Comparison of ENCODE assay signal across 21 cellular contexts in genomic region chr10:122484276-122485060, GRCh38. TPM values are rescaled to one million over a fixed set of nuclear protein-coding genes. Genes with fewer than 3 reads are reported as not detected.
DNase-seq lines count a peak whose midpoint lies in the region; TF ChIP-seq lines count a peak whose summit lies in the region.
"Had no signal": no experiment of that assay in that cellular context is flagged by ENCODE, and none has a peak within 500 bp of the region (broad histone marks: within the 10 kb centered on the region; RNA-seq: fewer than 3 reads in every experiment).

No MANE protein-coding gene starts in this region.

- no peak for TF ChIP-seq CTCF in MCF 10A (IDR thresholded peaks at IDR 0.05; ENCODE audit: unreplicated experiment)
- no peak for TF ChIP-seq CTCF in mammary epithelial cell (conservative IDR thresholded peaks at IDR 0.05 in 1 of 2, IDR thresholded peaks at IDR 0.05 in 1 of 2; ENCODE audit: extremely low read depth in 1 of 2, insufficient read depth in 1 of 2, low read depth in 1 of 2, low read length in 2 of 2)
- no peak for TF ChIP-seq CTCF in osteoblast (IDR thresholded peaks at IDR 0.05; ENCODE audit: extremely low read depth, low read depth, low read length)

- WGBS in mammary epithelial cell (ENCODE audit: low coverage, missing lambda C conversion rate) = 96% methylated on average over 10 of the region's 11 CpGs

- H3K4me3 ChIP-seq in mammary epithelial cell (replicated peaks in 1 of 3; ENCODE audit: insufficient read depth in 1 of 3, low read depth in 2 of 3, low read length in 3 of 3) = no peak overlapping the region
- H3K4me3 ChIP-seq in osteoblast (ENCODE audit: insufficient read depth, low read length) = no peak overlapping the region

- H3K36me3 Mint-ChIP-seq in MCF 10A (ENCODE audit: insufficient read depth, unreplicated experiment) = peaks cover 25% of the 10 kb centered on the region
- H3K36me3 Mint-ChIP-seq: CD8-positive, alpha-beta T cell had no signal

- in situ Hi-C loops in mammary epithelial cell (cut with MboI; ENCODE audit: low sequenced_read_pairs in 2 of 2) = no loop called here

- H2AFZ ChIP-seq in mammary epithelial cell (ENCODE audit: low read depth, low read length) = no peak overlapping the region
- no peak overlapping the region for H2AFZ ChIP-seq in osteoblast (ENCODE audit: low read length)

- CTCF ChIA-PET in MCF 10A (lab: Yijun Ruan, JAX) = interaction anchor here (1.2 kb wide), 1 partner anchor 14 kb away, joined by 4 read pairs; no protein-coding TSS in a partner anchor
- CTCF ChIA-PET in mammary epithelial cell (lab: Charles Lee; ENCODE audit: low non-redundant PET) = no interaction called here

- POLR2A ChIA-PET in MCF 10A (lab: Yijun Ruan, JAX) = interaction anchor here (1.0 to 15.0 kb wide), 3 partner anchors 11 to 47 kb away, joined by 3 to 291 read pairs (median 9); partner anchors contain the start of gene HTRA1

- intact Hi-C loops in MCF 10A (cut with micrococcal nuclease) (no loop called here), mammary epithelial cell (cut with micrococcal nuclease) (no loop called here)

- H3K79me2 ChIP-seq in mammary epithelial cell (ENCODE audit: insufficient read depth, low read length) (peaks cover 80% of the 10 kb centered on the region), osteoblast (ENCODE audit: insufficient read depth, low read length) (peaks cover 36% of the 10 kb centered on the region)

- peak overlapping the region; percentile 58 for H3K27ac Mint-ChIP-seq in MCF 10A (ENCODE audit: low read depth, unreplicated experiment)
- H3K27ac Mint-ChIP-seq: CD8-positive, alpha-beta T cell had no signal

- H3K36me3 ChIP-seq in mammary epithelial cell (ENCODE audit: insufficient read depth, low read length) (peaks cover 16% of the 10 kb centered on the region), osteoblast (ENCODE audit: insufficient read depth, low read length) (peaks cover 20% of the 10 kb centered on the region)

- BruUV-seq in MCF 10A (replicated peaks; lab: Mats Ljungman, UMichigan) (no TSS peak), mammary epithelial cell (replicated peaks; lab: Mats Ljungman, UMichigan) (no TSS peak)

- H3K27ac ChIP-seq in mammary epithelial cell (ENCODE audit: insufficient read depth, low read depth, low read length) (no peak overlapping the region), caudate nucleus (ENCODE audit: low read depth, low read length) (peak overlapping the region; percentile 86), osteoblast (ENCODE audit: low read depth, low read length) (no peak overlapping the region), temporal lobe (ENCODE audit: low read depth, low read length) (peak overlapping the region; percentile 90)

- DNase-seq in MCF 10A (ENCODE audit: unreplicated experiment) = no peak
- DNase-seq in mammary epithelial cell = no peak
- no peak for DNase-seq in caudate nucleus (lab: John Stamatoyannopoulos, UW)
- peak; percentile 17 for DNase-seq in osteoblast (ENCODE audit: insufficient read length, low spot score, missing footprints)
- DNase-seq in DMS 273 treated with DMSO at 0.1 percent for 48 hours (lab: John Stamatoyannopoulos, UW) = no peak
- DNase-seq in activated CD8-positive, alpha-beta memory T cell treated with anti-CD3 and anti-CD28 coated beads, Interleukin-2, amount 50 U/mL, for 4 hours = no peak
- DNase-seq in AG08396 (ENCODE audit: low spot score) = no peak
- DNase-seq: 8988T; CD8-positive, alpha-beta T cell; DND-41; IMR-90; Karpas-422; NCI-H1105; NCI-H187; NCI-H2171; NCI-H446; NK-92 treated with Interleukin-12 subunit alpha and Interleukin-12 subunit beta, amount 100 ng/mL, for 24 hours had no signal

- peaks cover 8% of the 10 kb centered on the region for H3K9me3 Mint-ChIP-seq in MCF 10A (ENCODE audit: unreplicated experiment)

- no peaks in the 10 kb centered on the region for H4K20me1 ChIP-seq in mammary epithelial cell (ENCODE audit: insufficient read depth, low read length)
- peaks cover 18% of the 10 kb centered on the region for H4K20me1 ChIP-seq in osteoblast (ENCODE audit: insufficient read depth, low read length)

- no peak overlapping the region for H3K4me3 Mint-ChIP-seq in MCF 10A (ENCODE audit: unreplicated experiment)
- H3K4me3 Mint-ChIP-seq: CD8-positive, alpha-beta T cell had no signal

- H3K4me2 ChIP-seq in mammary epithelial cell (ENCODE audit: insufficient read depth, low read depth, low read length) (no peak overlapping the region), osteoblast (ENCODE audit: insufficient read depth, low read length) (no peak overlapping the region)

- H3K27me3 ChIP-seq in mammary epithelial cell (ENCODE audit: insufficient read depth, low read length) (no peaks in the 10 kb centered on the region), osteoblast (ENCODE audit: insufficient read depth, low read length) (no peaks in the 10 kb centered on the region)

- dilution Hi-C loops in mammary epithelial cell (cut with HindIII; ENCODE audit: low sequenced_read_pairs) = no loop called here

- H3K4me1 ChIP-seq in mammary epithelial cell (ENCODE audit: insufficient read depth, low read length) (no peaks in the 10 kb centered on the region), osteoblast (ENCODE audit: insufficient read depth, low read length) (no peaks in the 10 kb centered on the region)

- H3K4me1 Mint-ChIP-seq in MCF 10A (ENCODE audit: insufficient read depth, unreplicated experiment) = peaks cover 7% of the 10 kb centered on the region

- no peaks in the 10 kb centered on the region for H3K27me3 Mint-ChIP-seq in MCF 10A (ENCODE audit: insufficient read depth, unreplicated experiment)

- H3K9me3 ChIP-seq in mammary epithelial cell (replicated peaks; ENCODE audit: insufficient read depth, low read length) (peaks cover 4% of the 10 kb centered on the region), osteoblast (ENCODE audit: low read depth, low read length) (no peaks in the 10 kb centered on the region)

- no peak overlapping the region for H3K9ac ChIP-seq in mammary epithelial cell (ENCODE audit: insufficient read depth, low read length)

RNA-seq across cellular contexts. Expression of gene HTRA1, which starts 23.1 kb away (rescaled TPM):
- total RNA-seq in MCF 10A (2022) (157 and 175 TPM in 2 replicates), mammary epithelial cell (100 to 1,000 TPM; 179 to 311 TPM), osteoblast (392 and 413 TPM in 2 replicates), temporal lobe (46.7 TPM)
- polyA plus RNA-seq in mammary epithelial cell = 615 TPM
- 271 TPM for polyA minus RNA-seq in mammary epithelial cell
- total RNA-seq: CD8-positive, alpha-beta T cell; OCI-LY7 had no signal

RNA-seq across cellular contexts. Expression of gene ARMS2, which starts 30.0 kb away (rescaled TPM):
- total RNA-seq in MCF 10A (2022) (not detected in 2 replicates), mammary epithelial cell (under 1 TPM in 1 of 2 donors, not detected in 1; 0.17 TPM), osteoblast (not detected in 2 replicates), temporal lobe (not detected)
- not detected for polyA plus RNA-seq in mammary epithelial cell
- polyA minus RNA-seq in mammary epithelial cell = not detected
- total RNA-seq: CD8-positive, alpha-beta T cell; HT1080; IMR-90; OCI-LY7 had no signal
- polyA plus RNA-seq: BJ, IMR-90 had no signal

Comparison
In these comparisons a context has a peak if more than half of its experiments do, and no peak if none do; other contexts are left out.
1. H3K27ac ChIP-seq: peak in caudate nucleus (single experiment) and temporal lobe (single experiment); none in mammary epithelial cell (single experiment) and osteoblast (single experiment).